In genomic region chr4:84964995-84965557, GRCh38 we compare ENCODE assay signal across 8 cellular contexts. TPM values are rescaled to one million over a fixed set of nuclear protein-coding genes. Genes with fewer than 3 reads are reported as not detected.
DNase-seq lines count a peak whose midpoint lies in the region; ATAC-seq and TF ChIP-seq lines count a peak whose summit lies in the region.

No MANE protein-coding gene starts in this region.

- H3K36me3 Mint-ChIP-seq in activated T-cell treated with anti-CD3 and anti-CD28 coated beads, Interleukin-2, amount 50 U/mL, for 24 hours (ENCODE audit: low read depth): no peaks in the 10 kb centered on the region
- peaks cover 23% of the 10 kb centered on the region for H3K36me3 Mint-ChIP-seq in MCF 10A (ENCODE audit: insufficient read depth, unreplicated experiment)

- H3K36me3 ChIP-seq in lung (ENCODE audit: control insufficient read depth in 2 of 2, insufficient read depth in 2 of 2, low read length in 2 of 2) (no peaks in the 10 kb centered on the region), tibial artery (no peaks in the 10 kb centered on the region)

- H3K27ac Mint-ChIP-seq in activated T-cell treated with anti-CD3 and anti-CD28 coated beads, Interleukin-2, amount 50 U/mL, for 24 hours: no peak overlapping the region
- H3K27ac Mint-ChIP-seq in MCF 10A (ENCODE audit: low read depth, unreplicated experiment): peak overlapping the region; percentile 61

- POLR2A ChIA-PET in MCF 10A (lab: Yijun Ruan, JAX): interaction anchor here (2.2 to 4.3 kb wide), 4 partner anchors 10 to 381 kb away, joined by 11 to 40 read pairs (median 32); partner anchors contain the start of gene CDS1

- TF ChIP-seq CTCF in MCF 10A (IDR thresholded peaks at IDR 0.05; ENCODE audit: unreplicated experiment): no peak
- TF ChIP-seq CTCF in lung (IDR thresholded peaks at IDR 0.05; ENCODE audit: control extremely low read depth, extremely low read depth): no peak
- TF ChIP-seq CTCF in tibial artery (IDR thresholded peaks at IDR 0.05): no peak

- 57 to 76% methylated on average over 6 of the region's 6 CpGs for WGBS in lung, 2 donors

- H3K9me3 Mint-ChIP-seq in activated T-cell treated with anti-CD3 and anti-CD28 coated beads, Interleukin-2, amount 50 U/mL, for 24 hours: no peaks in the 10 kb centered on the region
- no peaks in the 10 kb centered on the region for H3K9me3 Mint-ChIP-seq in MCF 10A (ENCODE audit: unreplicated experiment)

- peaks cover 11% of the 10 kb centered on the region for H3K4me1 Mint-ChIP-seq in activated T-cell treated with anti-CD3 and anti-CD28 coated beads, Interleukin-2, amount 50 U/mL, for 24 hours (ENCODE audit: low read depth)
- peaks cover 4% of the 10 kb centered on the region for H3K4me1 Mint-ChIP-seq in MCF 10A (ENCODE audit: insufficient read depth, unreplicated experiment)

- H3K27me3 ChIP-seq in lung (ENCODE audit: control insufficient read depth, insufficient read depth) (no peaks in the 10 kb centered on the region), tibial artery (no peaks in the 10 kb centered on the region)

- BruUV-seq in MCF 10A (replicated peaks; lab: Mats Ljungman, UMichigan): TSS peak; percentile 38

- H3K27ac ChIP-seq in lung (ENCODE audit: low read depth in 1 of 2, low read length in 1 of 2): peak overlapping the region; percentile 93 to 94
- H3K27ac ChIP-seq in tibial artery: peak overlapping the region; percentile 92 to 98

- no peak for DNase-seq in activated T-cell treated with anti-CD3 and anti-CD28 coated beads, Interleukin-2, amount 50 U/mL, for 24 hours
- DNase-seq in activated T-cell treated with anti-CD3 and anti-CD28 coated beads, Interleukin-2, amount 50 U/mL, for 48 hours: no peak
- DNase-seq in MCF 10A (ENCODE audit: unreplicated experiment) (no peak), lung (ENCODE audit: low spot score) (no peak), tibial artery (no peak), NK-92 (lab: John Stamatoyannopoulos, UW; ENCODE audit: unreplicated experiment) (no peak), NCI-H345 treated with DMSO at 0.1 percent for 48 hours (lab: John Stamatoyannopoulos, UW; ENCODE audit: unreplicated experiment) (no peak)
- DNase-seq in stimulated activated CD4-positive, alpha-beta T cell treated with anti-CD3 and anti-CD28 coated beads, Interleukin-15, amount 100 ng/mL, for 24 hours: no peak

- CTCF ChIA-PET in MCF 10A (lab: Yijun Ruan, JAX): no interaction called here

- H3K27me3 Mint-ChIP-seq in activated T-cell treated with anti-CD3 and anti-CD28 coated beads, Interleukin-2, amount 50 U/mL, for 24 hours: peaks cover 51% of the 10 kb centered on the region
- H3K27me3 Mint-ChIP-seq in MCF 10A (ENCODE audit: insufficient read depth, unreplicated experiment): no peaks in the 10 kb centered on the region

- intact Hi-C loops in MCF 10A (cut with micrococcal nuclease) (loop anchor here (5.0 kb wide), 2 partner anchors 43 to 88 kb away; no protein-coding TSS in a partner anchor), tibial artery (cut with DNase I; ENCODE audit: low total_unique reads) (no loop called here)

- H3K4me3 Mint-ChIP-seq in activated T-cell treated with anti-CD3 and anti-CD28 coated beads, Interleukin-2, amount 50 U/mL, for 24 hours: peak overlapping the region; percentile 56
- peak overlapping the region; percentile 88 for H3K4me3 Mint-ChIP-seq in MCF 10A (ENCODE audit: unreplicated experiment)

- H3K9me3 ChIP-seq in lung (ENCODE audit: control insufficient read depth in 2 of 2, insufficient read depth in 1 of 2, low read length in 1 of 2): no peaks in the 10 kb centered on the region
- H3K9me3 ChIP-seq in tibial artery: no peaks in the 10 kb centered on the region

- H3K4me1 ChIP-seq in lung (ENCODE audit: control insufficient read depth in 2 of 2, insufficient read depth in 2 of 2, low read length in 2 of 2): peaks cover 0 to 2% of the 10 kb centered on the region in 2 donors
- peaks cover 0 to 43% (median 5%) of the 10 kb centered on the region in 4 donors for H3K4me1 ChIP-seq in tibial artery

- H3K4me3 ChIP-seq in lung (peak overlapping the region; percentile 83), tibial artery (peak overlapping the region; percentile 81 to 86)

- ATAC-seq in lung (ENCODE audit: insufficient read depth, low FRiP score): no peak

RNA-seq across cellular contexts. Expression of gene WDFY3, which starts 1.4 kb away (rescaled TPM):
- total RNA-seq in MCF 10A (2022) (73.7 and 90.7 TPM in 2 replicates), lung (100 to 1,000 TPM; 116 to 229 TPM)
- polyA plus RNA-seq in lung: 10 to 100 TPM in 1 of 2 donors, 1 to 10 TPM in 1; 7.5 to 35.9 TPM
